In the genomic region with DNA sequence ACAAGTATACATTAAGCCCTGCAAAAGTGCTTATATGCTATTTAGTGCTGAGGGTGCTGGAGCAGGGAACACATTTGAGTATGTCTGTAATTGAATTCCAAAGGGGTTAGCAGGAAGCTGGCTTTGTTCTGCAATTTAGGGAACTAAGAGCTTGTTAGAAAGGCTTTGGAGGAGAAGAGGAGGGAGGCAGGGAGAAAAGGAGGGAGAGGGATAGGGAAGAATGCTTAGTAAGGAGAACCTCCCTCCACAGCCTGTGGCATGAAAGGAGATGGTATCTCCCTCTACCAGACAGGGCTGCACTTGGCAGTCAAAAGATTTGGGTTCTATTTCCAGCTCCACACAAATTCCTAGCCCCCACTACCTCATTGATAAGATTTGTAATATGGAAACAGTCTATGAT, we compare ENCODE assay signal across 30 cellular contexts.
DNase-seq lines count a peak whose midpoint lies in the region; ATAC-seq and TF ChIP-seq lines count a peak whose summit lies in the region.
"Had no signal": no experiment of that assay in that cellular context is flagged by ENCODE, and none has a peak within 500 bp of the region (broad histone marks: within the 10 kb centered on the region; RNA-seq: fewer than 3 reads in every experiment).

No MANE protein-coding gene starts in this region.

- POLR2A ChIA-PET in A673 (lab: Charles Lee; ENCODE audit: low non-redundant PET): interaction anchor here (0.5 kb wide), 1 partner anchor 137 kb away, joined by 4 read pairs; no protein-coding TSS in a partner anchor
- POLR2A ChIA-PET in WTC11 (lab: Charles Lee): interaction anchor here (0.7 kb wide), 1 partner anchor 721 kb away, joined by 4 read pairs; no protein-coding TSS in a partner anchor
- POLR2A ChIA-PET in activated CD4-positive, alpha-beta memory T cell treated with anti-CD3 and anti-CD28 coated beads for 36 hours (lab: Charles Lee): no interaction called here

- no peaks in the 10 kb centered on the region for H3K9me3 ChIP-seq in A673 (ENCODE audit: low read depth, low read length, poor library complexity, severe bottlenecking)
- H3K9me3 ChIP-seq in left lung: no peaks in the 10 kb centered on the region
- H3K9me3 ChIP-seq: BLaER1 treated with 17β-estradiol and CSF1 and Interleukin-3, amounts not matched to agents 10 nM and 100 nM; Caco-2; heart right ventricle; pancreas; suprapubic skin had no signal

- H3K4me3 ChIP-seq in A673 (ENCODE audit: low read depth, low read length, poor library complexity, severe bottlenecking) (no peak overlapping the region), H7 (ENCODE audit: insufficient read depth, low read depth, low read length) (no peak overlapping the region), left lung (no peak overlapping the region)
- H3K4me3 ChIP-seq: BLaER1 treated with 17β-estradiol and CSF1 and Interleukin-3, amounts not matched to agents 10 nM and 100 nM; GM12878; heart right ventricle; pancreas; PC-9; suprapubic skin had no signal

- DNase-seq in A673 (ENCODE audit: low spot score): peak; percentile 85
- peak; percentile 55 for DNase-seq in H7
- no peak for DNase-seq in WTC11 (ENCODE audit: low spot score)
- peak; percentile 49 for DNase-seq in iPS-NIHi11 (ENCODE audit: low spot score)
- DNase-seq in T-helper 2 cell: no peak
- DNase-seq in MV-4-11 (lab: John Stamatoyannopoulos, UW): no peak
- DNase-seq in left lung: no peak
- DNase-seq in activated CD4-positive, alpha-beta memory T cell treated with anti-CD3 and anti-CD28 coated beads for 36 hours: no peak
- DNase-seq: ACHN; activated CD4-positive, alpha-beta T cell treated with anti-CD3 and anti-CD28 coated beads for 1 hour; activated CD8-positive, alpha-beta T cell treated with anti-CD3 and anti-CD28 coated beads, Interleukin-2, amount 10 ng/mL, durations not matched to agents 7 days and 5 days; activated effector memory CD4-positive, alpha-beta T cell treated with anti-CD3 and anti-CD28 coated beads, Interleukin-2, amount 50 U/mL, for 16 hours; activated naive CD8-positive, alpha-beta T cell treated with anti-CD3 and anti-CD28 coated beads, Interleukin-2, amount 50 U/mL, for 24 hours; activated T-cell treated with anti-CD3 and anti-CD28 coated beads for 4 hours; Caco-2; DMS79 treated with DMSO at 0.1 percent for 48 hours; heart right ventricle; natural killer cell; NCI-H187; NCI-H345; NCI-H774; pancreas; PC-9; right cardiac atrium; SHP77 treated with DMSO at 0.1 percent for 48 hours; stimulated activated CD4-positive, alpha-beta T cell treated with anti-CD3 and anti-CD28 coated beads, Interleukin-4, amount 100 ng/mL, for 24 hours; stimulated activated naive B cell treated with anti-CD40 and anti-IgM and Interleukin-4, amounts not matched to agents 10 μg/mL and 1 μg/mL and 100 μg/mL, for 72 hours had no signal

- H3K4me1 Mint-ChIP-seq in WTC11: peaks cover 40% of the 10 kb centered on the region
- no peaks in the 10 kb centered on the region for H3K4me1 Mint-ChIP-seq in activated CD4-positive, alpha-beta memory T cell treated with anti-CD3 and anti-CD28 coated beads for 36 hours (ENCODE audit: low read depth)
- H3K4me1 Mint-ChIP-seq: activated naive CD8-positive, alpha-beta T cell treated with anti-CD3 and anti-CD28 coated beads, Interleukin-2, amount 50 U/mL, for 24 hours; natural killer cell; stimulated activated naive B cell treated with anti-CD40 and anti-IgM and Interleukin-4, amounts not matched to agents 10 μg/mL and 1 μg/mL and 100 μg/mL, for 72 hours had no signal

- ATAC-seq in WTC11 (peak; percentile 95), left lung (no peak)
- ATAC-seq: activated CD8-positive, alpha-beta T cell treated with anti-CD3 and anti-CD28 coated beads, Interleukin-2, amount 10 ng/mL, durations not matched to agents 7 days and 5 days; activated naive CD8-positive, alpha-beta T cell treated with anti-CD3 and anti-CD28 coated beads, Interleukin-2, amount 50 U/mL, for 24 hours; natural killer cell; pancreas; right cardiac atrium; stimulated activated naive B cell treated with anti-CD40 and anti-IgM and Interleukin-4, amounts not matched to agents 10 μg/mL and 1 μg/mL and 100 μg/mL, for 72 hours had no signal

- CTCF ChIA-PET in A673 (lab: Charles Lee): no interaction called here
- CTCF ChIA-PET in WTC11 (lab: Charles Lee): interaction anchor here (0.7 to 1.0 kb wide), 2 partner anchors 10 to 27 kb away, joined by 3 to 4 read pairs; no protein-coding TSS in a partner anchor
- CTCF ChIA-PET in activated CD4-positive, alpha-beta memory T cell treated with anti-CD3 and anti-CD28 coated beads for 36 hours (lab: Charles Lee): no interaction called here

- H3K4me3 Mint-ChIP-seq in WTC11: no peak overlapping the region
- H3K4me3 Mint-ChIP-seq in activated CD4-positive, alpha-beta memory T cell treated with anti-CD3 and anti-CD28 coated beads for 36 hours: no peak overlapping the region
- H3K4me3 Mint-ChIP-seq: activated CD8-positive, alpha-beta T cell treated with anti-CD3 and anti-CD28 coated beads, Interleukin-2, amount 10 ng/mL, durations not matched to agents 7 days and 5 days; activated naive CD8-positive, alpha-beta T cell treated with anti-CD3 and anti-CD28 coated beads, Interleukin-2, amount 50 U/mL, for 24 hours; natural killer cell; stimulated activated naive B cell treated with anti-CD40 and anti-IgM and Interleukin-4, amounts not matched to agents 10 μg/mL and 1 μg/mL and 100 μg/mL, for 72 hours had no signal

- BruUV-seq in A673 (replicated peaks; lab: Mats Ljungman, UMichigan): no TSS peak

- peaks cover 18% of the 10 kb centered on the region for H3K4me1 ChIP-seq in A673 (ENCODE audit: insufficient read depth, low read length, poor library complexity, severe bottlenecking)
- H3K4me1 ChIP-seq in left lung: no peaks in the 10 kb centered on the region
- H3K4me1 ChIP-seq: pancreas, suprapubic skin had no signal

- H3K36me3 ChIP-seq in A673 (ENCODE audit: insufficient read depth, low read length, poor library complexity, severe bottlenecking) (no peaks in the 10 kb centered on the region), H7 (replicated peaks; ENCODE audit: control insufficient read depth, insufficient read depth, low read length) (no peaks in the 10 kb centered on the region), left lung (no peaks in the 10 kb centered on the region)
- H3K36me3 ChIP-seq: BLaER1 treated with 17β-estradiol and CSF1 and Interleukin-3, amounts not matched to agents 10 nM and 100 nM; heart right ventricle; pancreas; suprapubic skin had no signal

- H3K27me3 ChIP-seq in A673 (replicated peaks; ENCODE audit: insufficient read depth, low read depth, low read length, poor library complexity) (no peaks in the 10 kb centered on the region), H7 (ENCODE audit: control insufficient read depth, insufficient read depth, low read length) (peaks cover 49% of the 10 kb centered on the region), left lung (no peaks in the 10 kb centered on the region)
- H3K27me3 ChIP-seq: BLaER1 treated with 17β-estradiol and CSF1 and Interleukin-3, amounts not matched to agents 10 nM and 100 nM; heart right ventricle; pancreas; suprapubic skin had no signal

- no peaks in the 10 kb centered on the region for H3K9me3 Mint-ChIP-seq in WTC11
- H3K9me3 Mint-ChIP-seq in activated CD4-positive, alpha-beta memory T cell treated with anti-CD3 and anti-CD28 coated beads for 36 hours: peaks cover 3% of the 10 kb centered on the region
- H3K9me3 Mint-ChIP-seq: activated naive CD8-positive, alpha-beta T cell treated with anti-CD3 and anti-CD28 coated beads, Interleukin-2, amount 50 U/mL, for 24 hours; natural killer cell had no signal

- no peaks in the 10 kb centered on the region for H3K36me3 Mint-ChIP-seq in WTC11
- no peaks in the 10 kb centered on the region for H3K36me3 Mint-ChIP-seq in activated CD4-positive, alpha-beta memory T cell treated with anti-CD3 and anti-CD28 coated beads for 36 hours
- H3K36me3 Mint-ChIP-seq: natural killer cell; stimulated activated naive B cell treated with anti-CD40 and anti-IgM and Interleukin-4, amounts not matched to agents 10 μg/mL and 1 μg/mL and 100 μg/mL, for 72 hours had no signal

- peaks cover 88% of the 10 kb centered on the region for H3K27me3 Mint-ChIP-seq in WTC11 (ENCODE audit: low read depth)
- peaks cover 2% of the 10 kb centered on the region for H3K27me3 Mint-ChIP-seq in activated CD4-positive, alpha-beta memory T cell treated with anti-CD3 and anti-CD28 coated beads for 36 hours
- H3K27me3 Mint-ChIP-seq: activated naive CD8-positive, alpha-beta T cell treated with anti-CD3 and anti-CD28 coated beads, Interleukin-2, amount 50 U/mL, for 24 hours had no signal

- no peak overlapping the region for H3K27ac Mint-ChIP-seq in WTC11
- no peak overlapping the region for H3K27ac Mint-ChIP-seq in activated CD4-positive, alpha-beta memory T cell treated with anti-CD3 and anti-CD28 coated beads for 36 hours
- H3K27ac Mint-ChIP-seq: activated CD8-positive, alpha-beta T cell treated with anti-CD3 and anti-CD28 coated beads, Interleukin-2, amount 10 ng/mL, durations not matched to agents 7 days and 5 days; activated naive CD8-positive, alpha-beta T cell treated with anti-CD3 and anti-CD28 coated beads, Interleukin-2, amount 50 U/mL, for 24 hours; natural killer cell; stimulated activated naive B cell treated with anti-CD40 and anti-IgM and Interleukin-4, amounts not matched to agents 10 μg/mL and 1 μg/mL and 100 μg/mL, for 72 hours had no signal

- TF ChIP-seq CTCF in A673 (conservative IDR thresholded peaks at IDR 0.05; ENCODE audit: low read depth, low read length) (no peak), WTC11 (IDR thresholded peaks at IDR 0.05) (no peak), left lung (IDR thresholded peaks at IDR 0.05) (no peak)

- intact Hi-C loops in A673 (cut with micrococcal nuclease; ENCODE audit: unreplicated experiment): no loop called here
- intact Hi-C loops in left lung (cut with DNase I): no loop called here
- intact Hi-C loops in activated CD4-positive, alpha-beta memory T cell treated with anti-CD3 and anti-CD28 coated beads for 36 hours (cut with micrococcal nuclease): no loop called here

- H3K27ac ChIP-seq in A673 (ENCODE audit: low read depth, low read length, poor library complexity, severe bottlenecking): peak overlapping the region; percentile 6
- no peak overlapping the region for H3K27ac ChIP-seq in left lung
- H3K27ac ChIP-seq: heart right ventricle, pancreas, PC-9, suprapubic skin had no signal

Comparison
In these comparisons a context has a peak if more than half of its experiments do, and no peak if none do; other contexts are left out.
1. DNase-seq: peak in A673 (single experiment), H7 (single experiment) and iPS-NIHi11 (single experiment); none in WTC11 (single experiment), T-helper 2 cell (0 of 5), MV-4-11 (single experiment), left lung (0 of 2) and activated CD4-positive, alpha-beta memory T cell treated with anti-CD3 and anti-CD28 coated beads for 36 hours (single experiment).